8 cellular contexts compared by ENCODE assay signal in the genomic region with DNA sequence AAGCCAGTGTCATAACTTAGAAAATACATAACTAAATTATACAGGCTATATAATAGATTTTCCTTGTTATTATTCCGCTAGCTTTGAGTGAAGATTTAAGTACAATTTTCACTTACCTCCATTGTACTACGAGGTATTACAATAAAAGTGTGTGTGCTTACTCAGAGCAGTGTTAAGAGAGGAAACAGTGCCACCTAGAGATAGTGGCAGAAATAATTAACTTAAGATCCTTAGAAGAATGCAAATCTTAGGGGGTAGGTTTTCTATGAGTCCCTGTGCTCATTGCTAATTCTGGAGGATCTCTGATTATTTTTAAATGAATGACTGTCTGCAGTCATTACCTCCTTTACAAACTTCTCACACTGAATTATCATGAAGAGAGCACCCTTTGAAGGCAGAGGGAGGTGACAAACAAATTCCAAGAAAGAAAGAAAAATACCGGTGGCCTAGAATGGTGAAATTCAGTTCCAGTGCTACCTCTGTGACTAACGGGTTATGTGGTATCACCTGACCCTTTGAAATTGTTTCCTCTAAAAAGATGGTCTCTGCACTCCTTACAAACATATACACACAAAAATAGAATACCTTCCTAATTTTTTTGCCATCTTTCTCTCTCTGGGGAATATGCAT.
DNase-seq lines count a peak whose midpoint lies in the region; ATAC-seq and TF ChIP-seq lines count a peak whose summit lies in the region.

No MANE protein-coding gene starts in this region.

- DNase-seq in HS-5 (ENCODE audit: low read depth) (peak; percentile 6), SKM-1 treated with dmso at 0.1 percent for 144 hours (lab: John Stamatoyannopoulos, UW; ENCODE audit: unreplicated experiment) (peak; percentile 37), left lobe of liver (ENCODE audit: low spot score) (no peak), NCI-H1436 (lab: John Stamatoyannopoulos, UW) (no peak)

- no peak overlapping the region for H3K27ac ChIP-seq in C4-2B

- ATAC-seq in GM19035 (IDR thresholded peaks at IDR 0.05; ENCODE audit: unreplicated experiment) (peak; percentile 75), left lobe of liver (peak; percentile 76), HG03135 (IDR thresholded peaks at IDR 0.05; ENCODE audit: unreplicated experiment) (no peak), GM18907 (IDR thresholded peaks at IDR 0.05; ENCODE audit: unreplicated experiment) (no peak)

- peak; percentile 84 for TF ChIP-seq CTCF in C4-2B (conservative IDR thresholded peaks at IDR 0.05)

Comparison
In these comparisons a context has a peak if more than half of its experiments do, and no peak if none do; other contexts are left out.
1. ATAC-seq: peak in GM19035 (single experiment) and left lobe of liver (single experiment); none in HG03135 (single experiment) and GM18907 (single experiment).
2. DNase-seq: peak in HS-5 (single experiment) and SKM-1 treated with dmso at 0.1 percent for 144 hours (single experiment); none in left lobe of liver (single experiment) and NCI-H1436 (single experiment).